10 cellular contexts compared by ENCODE assay signal in the genomic region with DNA sequence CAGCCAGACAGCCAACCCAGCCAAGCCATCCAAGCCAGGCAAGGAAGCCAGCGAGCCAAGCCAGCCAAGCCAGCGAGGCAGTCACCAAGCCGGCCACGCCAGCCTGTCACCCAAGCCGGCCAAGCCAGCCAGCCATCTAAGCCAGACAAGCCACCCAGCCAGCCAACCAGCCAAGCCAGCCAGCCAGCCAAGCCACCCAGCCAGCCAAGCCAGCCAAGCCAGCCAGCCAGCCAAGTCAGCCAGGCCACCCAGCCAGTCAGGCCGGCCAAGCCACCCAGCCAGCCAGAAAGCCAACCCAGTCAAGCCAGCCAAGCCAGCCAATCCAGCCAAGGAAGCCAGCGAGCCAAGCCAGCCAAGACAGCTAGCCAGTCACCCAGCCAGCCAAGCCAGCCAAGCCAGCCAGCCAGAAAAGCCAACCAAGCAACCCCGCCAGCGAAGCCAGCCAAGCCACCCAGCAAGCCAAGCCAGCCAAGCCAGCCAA.
DNase-seq lines count a peak whose midpoint lies in the region; ATAC-seq, FAIRE-seq and TF ChIP-seq lines count a peak whose summit lies in the region.
"Had no signal": no experiment of that assay in that cellular context is flagged by ENCODE, and none has a peak within 500 bp of the region (broad histone marks: within the 10 kb centered on the region; RNA-seq: fewer than 3 reads in every experiment).

No MANE protein-coding gene starts in this region.

- CTCF ChIA-PET in HEK293 (lab: Yijun Ruan, JAX): no interaction called here
- CTCF ChIA-PET in activated CD8-positive, alpha-beta memory T cell treated with anti-CD3 and anti-CD28 coated beads, Interleukin-2, amount 10 ng/mL, durations not matched to agents 7 days and 5 days (lab: Charles Lee): no interaction called here

- WGBS in small intestine, 3 donors: 73 to 78% (median 77%) methylated on average over 9 of the region's 9 CpGs

- no peak for FAIRE-seq in small intestine (lab: Jason Lieb, UNC)

- H3K36me3 ChIP-seq in HEK293 (ENCODE audit: control insufficient read depth in 2 of 2, insufficient read depth in 1 of 2, low read length in 2 of 2) (no peaks in the 10 kb centered on the region), right atrium auricular region (no peaks in the 10 kb centered on the region), small intestine (ENCODE audit: control insufficient read depth in 2 of 2, insufficient read depth in 2 of 2, low read length in 2 of 2) (no peaks in the 10 kb centered on the region)

- peaks cover 1% of the 10 kb centered on the region for H3K36me3 Mint-ChIP-seq in activated CD8-positive, alpha-beta memory T cell treated with anti-CD3 and anti-CD28 coated beads, Interleukin-2, amount 10 ng/mL, durations not matched to agents 7 days and 5 days

- TF ChIP-seq CTCF in HEK293 (tag by site-specific recombination; IDR thresholded peaks at IDR 0.05) (no peak), right atrium auricular region (IDR thresholded peaks at IDR 0.05) (no peak)

- DNase-seq in activated CD8-positive, alpha-beta memory T cell treated with anti-CD3 and anti-CD28 coated beads, Interleukin-2, amount 10 ng/mL, durations not matched to agents 7 days and 5 days: peak; percentile 50
- DNase-seq in right atrium auricular region (ENCODE audit: low spot score): peak; percentile 65
- peak; percentile 38 for DNase-seq in stimulated activated CD8-positive, alpha-beta memory T cell treated with anti-CD3 and anti-CD28 coated beads, Interleukin-4, amount 100 ng/mL, for 48 hours
- no peak for DNase-seq in effector CD4-positive, alpha-beta T cell
- no peak for DNase-seq in SKM-1 (lab: John Stamatoyannopoulos, UW; ENCODE audit: unreplicated experiment)
- DNase-seq in kidney tubule cell (ENCODE audit: low spot score): no peak
- no peak for DNase-seq in small intestine
- DNase-seq: NCI-H774 had no signal

- H3K9me3 Mint-ChIP-seq in activated CD8-positive, alpha-beta memory T cell treated with anti-CD3 and anti-CD28 coated beads, Interleukin-2, amount 10 ng/mL, durations not matched to agents 7 days and 5 days (ENCODE audit: low read depth): peaks cover 7% of the 10 kb centered on the region

- no peaks in the 10 kb centered on the region for H3K4me1 ChIP-seq in HEK293 (ENCODE audit: control insufficient read depth, insufficient read depth, low read length)
- H3K4me1 ChIP-seq in right atrium auricular region: no peaks in the 10 kb centered on the region
- no peaks in the 10 kb centered on the region for H3K4me1 ChIP-seq in small intestine (ENCODE audit: control insufficient read depth in 2 of 2, insufficient read depth in 1 of 2, low read depth in 1 of 2, low read length in 1 of 2)
- H3K4me1 ChIP-seq: parathyroid adenoma had no signal

- H3K27ac ChIP-seq in HEK293 (ENCODE audit: extremely low read depth, low read depth, low read length) (no peak overlapping the region), right atrium auricular region (no peak overlapping the region), small intestine (ENCODE audit: low read depth in 1 of 2, low read length in 1 of 2) (no peak overlapping the region)
- H3K27ac ChIP-seq: parathyroid adenoma had no signal

- no peak overlapping the region for H3K27ac Mint-ChIP-seq in activated CD8-positive, alpha-beta memory T cell treated with anti-CD3 and anti-CD28 coated beads, Interleukin-2, amount 10 ng/mL, durations not matched to agents 7 days and 5 days

- H3K9me3 ChIP-seq in HEK293 (ENCODE audit: control insufficient read depth, insufficient read depth, low read depth, low read length) (no peaks in the 10 kb centered on the region), right atrium auricular region (peaks cover 0 to 7% of the 10 kb centered on the region in 2 donors), small intestine (ENCODE audit: control insufficient read depth, low read depth) (peaks cover 16% of the 10 kb centered on the region)

- H3K4me3 ChIP-seq in HEK293 (ENCODE audit: low read depth, low read length): no peak overlapping the region
- no peak overlapping the region for H3K4me3 ChIP-seq in right atrium auricular region
- no peak overlapping the region for H3K4me3 ChIP-seq in small intestine (ENCODE audit: low read depth in 1 of 2, low read length in 2 of 2)

- H3K4me1 Mint-ChIP-seq in activated CD8-positive, alpha-beta memory T cell treated with anti-CD3 and anti-CD28 coated beads, Interleukin-2, amount 10 ng/mL, durations not matched to agents 7 days and 5 days: no peaks in the 10 kb centered on the region

- H3K27me3 ChIP-seq in right atrium auricular region (no peaks in the 10 kb centered on the region), small intestine (ENCODE audit: control insufficient read depth in 2 of 2, insufficient read depth in 2 of 2, low read length in 2 of 2) (no peaks in the 10 kb centered on the region)

- H3K4me3 Mint-ChIP-seq in activated CD8-positive, alpha-beta memory T cell treated with anti-CD3 and anti-CD28 coated beads, Interleukin-2, amount 10 ng/mL, durations not matched to agents 7 days and 5 days: no peak overlapping the region

- H3K27me3 Mint-ChIP-seq in activated CD8-positive, alpha-beta memory T cell treated with anti-CD3 and anti-CD28 coated beads, Interleukin-2, amount 10 ng/mL, durations not matched to agents 7 days and 5 days: no peaks in the 10 kb centered on the region

- ATAC-seq in activated CD8-positive, alpha-beta memory T cell treated with anti-CD3 and anti-CD28 coated beads, Interleukin-2, amount 10 ng/mL, durations not matched to agents 7 days and 5 days: peak; percentile 23

- POLR2A ChIA-PET in HEK293 (lab: Yijun Ruan, JAX): no interaction called here

TF ChIP-seq in HEK293, 187 proteins besides CTCF, POLR2A, EP300 and RAD21:
- TF ChIP-seq, protein P1, sequence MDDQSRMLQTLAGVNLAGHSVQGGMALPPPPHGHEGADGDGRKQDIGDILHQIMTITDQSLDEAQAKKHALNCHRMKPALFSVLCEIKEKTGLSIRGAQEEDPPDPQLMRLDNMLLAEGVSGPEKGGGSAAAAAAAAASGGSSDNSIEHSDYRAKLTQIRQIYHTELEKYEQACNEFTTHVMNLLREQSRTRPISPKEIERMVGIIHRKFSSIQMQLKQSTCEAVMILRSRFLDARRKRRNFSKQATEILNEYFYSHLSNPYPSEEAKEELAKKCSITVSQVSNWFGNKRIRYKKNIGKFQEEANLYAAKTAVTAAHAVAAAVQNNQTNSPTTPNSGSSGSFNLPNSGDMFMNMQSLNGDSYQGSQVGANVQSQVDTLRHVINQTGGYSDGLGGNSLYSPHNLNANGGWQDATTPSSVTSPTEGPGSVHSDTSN (CRISPR knock-in tag; IDR thresholded peaks at IDR 0.05): 0 out of 2 replicates have a peak, but pooled peaks have one; percentile 37
- TF ChIP-seq ZNF626 (tag by site-specific recombination; IDR thresholded peaks at IDR 0.05): no peak

Comparison
In these comparisons a context has a peak if more than half of its experiments do, and no peak if none do; other contexts are left out.
1. DNase-seq: peak in activated CD8-positive, alpha-beta memory T cell treated with anti-CD3 and anti-CD28 coated beads, Interleukin-2, amount 10 ng/mL, durations not matched to agents 7 days and 5 days (single experiment), right atrium auricular region (single experiment) and stimulated activated CD8-positive, alpha-beta memory T cell treated with anti-CD3 and anti-CD28 coated beads, Interleukin-4, amount 100 ng/mL, for 48 hours (single experiment); none in effector CD4-positive, alpha-beta T cell (single experiment), SKM-1 (single experiment), kidney tubule cell (single experiment) and small intestine (single experiment).